1 cellular context compared by ENCODE assay signal in the genomic region with DNA sequence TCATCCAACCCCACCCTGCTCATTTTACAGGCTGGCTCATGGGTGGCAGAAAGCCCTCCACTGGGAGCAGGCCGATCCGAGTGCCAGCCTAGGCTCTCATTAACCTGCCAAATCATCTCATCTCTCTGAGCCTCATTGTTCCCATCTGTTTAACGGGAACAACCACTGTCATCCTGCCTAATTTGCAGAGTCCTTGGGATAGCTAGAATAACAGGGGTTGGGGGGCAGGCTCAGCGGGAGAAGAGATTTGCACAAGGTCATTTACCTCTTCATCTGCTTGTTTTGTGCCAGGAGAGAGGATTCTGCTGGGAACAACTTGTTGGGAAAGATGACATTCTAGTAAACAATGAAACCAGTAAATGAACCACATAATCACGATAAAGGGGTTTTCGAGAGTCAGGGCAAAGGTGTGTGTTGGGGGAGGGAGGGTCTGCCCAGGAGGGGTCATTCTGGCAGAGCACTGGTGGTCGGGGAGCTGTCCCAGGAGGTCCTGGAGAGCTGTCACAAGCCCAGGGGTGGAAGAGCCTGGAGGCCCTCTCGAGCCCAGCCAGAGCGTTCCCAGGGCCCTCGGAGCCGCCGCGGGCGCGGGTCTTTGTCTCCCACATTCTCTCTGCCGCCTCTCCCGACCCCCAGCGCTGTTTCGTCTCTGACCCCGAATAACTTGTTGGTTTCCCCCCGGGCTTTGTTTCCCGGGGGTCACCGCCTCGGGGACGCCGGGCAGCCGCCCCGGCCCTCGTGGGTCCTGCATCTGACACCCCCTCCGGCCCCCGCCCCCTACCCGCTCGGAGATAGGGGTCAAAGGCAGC.
TF ChIP-seq lines count a peak whose summit lies in the region.

No MANE protein-coding gene starts in this region.

TF ChIP-seq in HCT116, 20 proteins besides CTCF, POLR2A, EP300 and RAD21 (continued from another document):
- TF ChIP-seq YY1 (IDR thresholded peaks at IDR 0.05; ENCODE audit: extremely low read depth, insufficient replicate concordance, low read depth, low read length) = no peak
TF ChIP-seq in HCT116: peak in this region for 0.
